In genomic region chr3:157532529-157533297, GRCh38 we compare ENCODE assay signal across 1 cellular context.
TF ChIP-seq lines count a peak whose summit lies in the region.

No MANE protein-coding gene starts in this region.

TF ChIP-seq in HEK293, 187 proteins besides CTCF, POLR2A, EP300 and RAD21 (continued from another document):
- TF ChIP-seq, protein P1, sequence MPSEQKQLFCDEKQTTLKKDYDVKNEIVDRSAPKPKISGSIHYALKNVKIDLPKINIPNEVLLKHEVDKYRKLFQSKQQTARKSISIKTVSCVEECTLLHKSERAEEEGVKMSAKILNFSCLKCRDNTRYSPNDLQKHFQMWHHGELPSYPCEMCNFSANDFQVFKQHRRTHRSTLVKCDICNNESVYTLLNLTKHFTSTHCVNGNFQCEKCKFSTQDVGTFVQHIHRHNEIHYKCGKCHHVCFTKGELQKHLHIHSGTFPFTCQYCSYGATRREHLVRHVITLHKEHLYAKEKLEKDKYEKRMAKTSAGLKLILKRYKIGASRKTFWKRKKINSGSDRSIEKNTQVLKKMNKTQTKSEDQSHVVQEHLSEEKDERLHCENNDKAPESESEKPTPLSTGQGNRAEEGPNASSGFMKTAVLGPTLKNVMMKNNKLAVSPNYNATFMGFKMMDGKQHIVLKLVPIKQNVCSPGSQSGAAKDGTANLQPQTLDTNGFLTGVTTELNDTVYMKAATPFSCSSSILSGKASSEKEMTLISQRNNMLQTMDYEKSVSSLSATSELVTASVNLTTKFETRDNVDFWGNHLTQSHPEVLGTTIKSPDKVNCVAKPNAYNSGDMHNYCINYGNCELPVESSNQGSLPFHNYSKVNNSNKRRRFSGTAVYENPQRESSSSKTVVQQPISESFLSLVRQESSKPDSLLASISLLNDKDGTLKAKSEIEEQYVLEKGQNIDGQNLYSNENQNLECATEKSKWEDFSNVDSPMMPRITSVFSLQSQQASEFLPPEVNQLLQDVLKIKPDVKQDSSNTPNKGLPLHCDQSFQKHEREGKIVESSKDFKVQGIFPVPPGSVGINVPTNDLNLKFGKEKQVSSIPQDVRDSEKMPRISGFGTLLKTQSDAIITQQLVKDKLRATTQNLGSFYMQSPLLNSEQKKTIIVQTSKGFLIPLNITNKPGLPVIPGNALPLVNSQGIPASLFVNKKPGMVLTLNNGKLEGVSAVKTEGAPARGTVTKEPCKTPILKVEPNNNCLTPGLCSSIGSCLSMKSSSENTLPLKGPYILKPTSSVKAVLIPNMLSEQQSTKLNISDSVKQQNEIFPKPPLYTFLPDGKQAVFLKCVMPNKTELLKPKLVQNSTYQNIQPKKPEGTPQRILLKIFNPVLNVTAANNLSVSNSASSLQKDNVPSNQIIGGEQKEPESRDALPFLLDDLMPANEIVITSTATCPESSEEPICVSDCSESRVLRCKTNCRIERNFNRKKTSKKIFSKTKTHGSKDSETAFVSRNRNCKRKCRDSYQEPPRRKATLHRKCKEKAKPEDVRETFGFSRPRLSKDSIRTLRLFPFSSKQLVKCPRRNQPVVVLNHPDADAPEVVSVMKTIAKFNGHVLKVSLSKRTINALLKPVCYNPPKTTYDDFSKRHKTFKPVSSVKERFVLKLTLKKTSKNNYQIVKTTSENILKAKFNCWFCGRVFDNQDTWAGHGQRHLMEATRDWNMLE (tag by site-specific recombination; conservative IDR thresholded peaks at IDR 0.05; ENCODE audit: low read depth), result no peak
- TF ChIP-seq KLF9 (tag by site-specific recombination; IDR thresholded peaks at IDR 0.05; ENCODE audit: low read depth) (no peak), ZNF214 (tag by site-specific recombination; IDR thresholded peaks at IDR 0.05; ENCODE audit: borderline replicate concordance) (no peak), ZNF792 (tag by site-specific recombination; IDR thresholded peaks at IDR 0.05) (no peak), ZNF114 (tag by site-specific recombination; IDR thresholded peaks at IDR 0.05) (no peak), ZNF391 (tag by site-specific recombination; IDR thresholded peaks at IDR 0.05; ENCODE audit: borderline replicate concordance, low read depth) (no peak), ZNF302 (tag by site-specific recombination; IDR thresholded peaks at IDR 0.05; ENCODE audit: low read depth) (no peak), ZNF473 (tag by site-specific recombination; IDR thresholded peaks at IDR 0.05) (no peak), ZNF654 (tag by site-specific recombination; IDR thresholded peaks at IDR 0.05; ENCODE audit: low read depth) (peak; percentile 87), KLF8 (tag by site-specific recombination; IDR thresholded peaks at IDR 0.05) (no peak), ZNF768 (tag by site-specific recombination; IDR thresholded peaks at IDR 0.05) (no peak)
